Comparison of ENCODE assay signal across 8 cellular contexts in the genomic region with DNA sequence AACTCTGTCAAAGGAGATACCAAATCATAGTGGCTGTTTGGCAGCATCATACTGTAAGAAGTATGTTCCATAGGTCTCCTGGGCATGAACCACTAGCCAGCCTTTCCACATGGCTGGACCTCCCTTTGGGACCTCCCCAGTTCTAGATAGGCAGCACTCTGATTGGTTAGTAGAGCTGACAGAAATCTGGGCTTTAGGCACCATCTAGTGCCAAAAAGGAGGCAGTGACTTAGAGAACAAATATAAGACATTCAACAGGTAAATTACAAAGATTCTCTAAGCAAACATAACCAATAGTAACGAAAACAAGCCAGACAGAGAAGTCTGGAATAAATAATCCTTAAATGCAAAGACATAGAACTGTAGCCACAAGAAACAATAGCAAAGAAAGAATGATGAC.
A peak's percentile ranks its signal among the peaks of the same experiment; 100 is the strongest.
DNase-seq lines count a peak whose midpoint lies in the region; ATAC-seq and TF ChIP-seq lines count a peak whose summit lies in the region.

No MANE protein-coding gene starts in this region.

- H3K4me3 Mint-ChIP-seq in brain, result no peak overlapping the region

- no peak overlapping the region for H3K27ac Mint-ChIP-seq in brain

- H3K36me3 Mint-ChIP-seq in brain, result peaks cover 4% of the 10 kb centered on the region

- peaks cover 11 to 76% (median 22%) of the 10 kb centered on the region in 5 experiments for H3K9me3 Mint-ChIP-seq in brain

- H3K4me3 ChIP-seq in LNCaP clone FGC (ENCODE audit: low read depth, low read length), result no peak overlapping the region

- TF ChIP-seq CTCF in LNCaP clone FGC (IDR thresholded peaks at IDR 0.05; ENCODE audit: control insufficient read depth, extremely low read depth, insufficient read depth) (peak; percentile 65), brain (conservative IDR thresholded peaks at IDR 0.05) (peak; percentile 10 to 32)

- H3K27me3 Mint-ChIP-seq in brain, result no peaks in the 10 kb centered on the region

- H3K4me1 Mint-ChIP-seq in brain, result no peaks in the 10 kb centered on the region

- DNase-seq in Daoy (ENCODE audit: low read depth) (peak; percentile 29), LNCaP clone FGC (ENCODE audit: low read depth) (peak; percentile 34), lung microvascular endothelial cell (ENCODE audit: low read depth in 2 of 2) (peak; percentile 68 to 87), activated T-cell treated with anti-CD3 and anti-CD28 coated beads for 4 hours (no peak), nucleus accumbens (lab: John Stamatoyannopoulos, UW) (no peak)
- DNase-seq in activated CD4-positive, CD25-positive, alpha-beta regulatory T cell (lab: John Stamatoyannopoulos, UW), result no peak

- no peak for ATAC-seq in GM19351 (IDR thresholded peaks at IDR 0.05; ENCODE audit: unreplicated experiment)

Comparison
In these comparisons a context has a peak if more than half of its experiments do, and no peak if none do; other contexts are left out.
1. DNase-seq: peak in Daoy (single experiment), LNCaP clone FGC (single experiment) and lung microvascular endothelial cell (2 of 2); none in activated T-cell treated with anti-CD3 and anti-CD28 coated beads for 4 hours (single experiment), nucleus accumbens (0 of 56) and activated CD4-positive, CD25-positive, alpha-beta regulatory T cell (0 of 4).